ENCODE assay signal across 8 cellular contexts in the genomic region with DNA sequence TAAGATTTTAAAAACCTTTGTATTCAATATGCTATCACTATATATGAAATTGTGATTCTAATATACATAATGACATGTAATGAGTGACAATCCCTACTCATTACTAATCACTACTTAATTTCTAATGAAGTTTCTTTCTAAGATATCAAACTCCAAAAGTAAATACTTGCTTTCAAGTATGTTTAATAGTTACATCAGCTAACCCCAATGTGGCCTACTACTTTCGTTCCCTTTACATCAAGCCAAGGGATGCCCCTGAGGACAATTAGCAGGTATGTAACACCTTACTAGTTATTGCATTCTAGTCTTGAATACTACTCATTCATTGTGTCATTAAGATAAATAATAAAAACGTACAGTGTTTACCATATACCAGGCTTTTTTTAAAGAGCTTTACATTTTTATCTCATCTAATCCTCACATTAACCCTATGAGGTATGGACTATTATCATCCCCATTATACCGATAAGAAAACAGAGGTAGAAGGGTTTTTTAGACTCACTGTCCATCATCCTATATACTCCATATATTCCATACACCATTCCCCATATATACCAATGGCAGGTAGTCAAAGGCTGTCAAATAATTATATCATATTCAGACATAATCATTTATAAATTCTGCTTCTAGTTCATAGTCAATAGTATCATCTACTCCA. TPM values are rescaled to one million over a fixed set of nuclear protein-coding genes. Genes with fewer than 3 reads are reported as not detected.
DNase-seq lines count a peak whose midpoint lies in the region; ATAC-seq, FAIRE-seq and TF ChIP-seq lines count a peak whose summit lies in the region.

No MANE protein-coding gene starts in this region.

- CTCF ChIA-PET in A549 (lab: Yijun Ruan, JAX), result interaction anchor here (0.8 to 7.4 kb wide), 9 partner anchors 9 to 546 kb away, joined by 3 to 60 read pairs (median 3); a partner anchor contains a TSS

- H3K4me2 ChIP-seq in A549, result peak overlapping the region; percentile 79

- intact Hi-C loops in breast epithelium (cut with DNase I; ENCODE audit: low total_unique reads), result no loop called here

- under 1% methylated on average over 3 of the region's 3 CpGs for WGBS in A549 (ENCODE audit: missing lambda C conversion rate)
- 20% methylated on average over 2 of the region's 3 CpGs for WGBS in HUES64

- no peak for FAIRE-seq in A549 (lab: Jason Lieb, UNC)

- H3K4me1 ChIP-seq in A549 (peaks cover 33% of the 10 kb centered on the region), HUES64 (ENCODE audit: insufficient read depth, low read length) (no peaks in the 10 kb centered on the region), breast epithelium (no peaks in the 10 kb centered on the region), mucosa of rectum (ENCODE audit: control insufficient read depth in 2 of 2, insufficient read depth in 2 of 2, low read length in 2 of 2) (peaks cover 7 to 13% of the 10 kb centered on the region in 2 donors)

- TF ChIP-seq CTCF in A549 (IDR thresholded peaks at IDR 0.05), result no peak
- TF ChIP-seq CTCF in breast epithelium (IDR thresholded peaks at IDR 0.05), result no peak

- DNase-seq in A549 (ENCODE audit: low read depth in 1 of 2, low spot score in 1 of 2), result no peak
- no peak for DNase-seq in breast epithelium (ENCODE audit: low spot score in 2 of 2)
- DNase-seq in ecto neural progenitor cell (ENCODE audit: low spot score), result no peak
- DNase-seq in NK-92 (lab: John Stamatoyannopoulos, UW; ENCODE audit: unreplicated experiment), result no peak
- DNase-seq in SW 1271 (lab: John Stamatoyannopoulos, UW), result no peak

- H3K4me3 ChIP-seq in A549 (peak overlapping the region; percentile 94), HUES64 (ENCODE audit: low read length) (peak overlapping the region; percentile 77), breast epithelium (peak overlapping the region; percentile 95 to 99 (median 95)), mucosa of rectum (ENCODE audit: low read length in 2 of 2) (peak overlapping the region; percentile 83 to 99)

- no peak for TF ChIP-seq RAD21 in A549 (conservative IDR thresholded peaks at IDR 0.05 in 1 of 2, IDR thresholded peaks at IDR 0.05 in 1 of 2)

- H3K36me3 ChIP-seq in HUES64 (ENCODE audit: insufficient read depth, low read length), result peaks cover 65% of the 10 kb centered on the region
- H3K36me3 ChIP-seq in breast epithelium, result peaks cover 7% of the 10 kb centered on the region
- peaks cover 18 to 33% of the 10 kb centered on the region in 2 donors for H3K36me3 ChIP-seq in mucosa of rectum (ENCODE audit: control insufficient read depth in 2 of 2, insufficient read depth in 2 of 2, low read length in 2 of 2)

- POLR2A ChIA-PET in A549 (lab: Yijun Ruan, JAX), result interaction anchor here (1.3 to 4.3 kb wide), 2 partner anchors 9 to 10 kb away, joined by 8 to 16 read pairs; no protein-coding TSS in a partner anchor

- H3K27ac ChIP-seq in A549, result peak overlapping the region; percentile 37 to 98; a peak in 1 of 6 replicates
- H3K27ac ChIP-seq in HUES64 (ENCODE audit: low read depth, low read length), result no peak overlapping the region
- H3K27ac ChIP-seq in breast epithelium, result peak overlapping the region in 1 of 2 donors; percentile 100
- no peak overlapping the region for H3K27ac ChIP-seq in mucosa of rectum (ENCODE audit: low read depth in 2 of 2, low read length in 2 of 2)

- TF ChIP-seq POLR2A in A549 (IDR thresholded peaks at IDR 0.05; ENCODE audit: low read length), result no peak
- no peak for TF ChIP-seq POLR2A in breast epithelium (IDR thresholded peaks at IDR 0.05)

- H3K9ac ChIP-seq in HUES64 (ENCODE audit: low read depth, low read length) (peak overlapping the region; percentile 83), mucosa of rectum (ENCODE audit: low read depth in 1 of 2, low read length in 2 of 2) (peak overlapping the region; percentile 69 to 99)

- no peak for TF ChIP-seq EP300 in A549 (IDR thresholded peaks at IDR 0.05)

- H3K27me3 ChIP-seq in HUES64 (ENCODE audit: insufficient read depth, low read length) (no peaks in the 10 kb centered on the region), breast epithelium (no peaks in the 10 kb centered on the region), mucosa of rectum (ENCODE audit: control insufficient read depth in 2 of 2, insufficient read depth in 2 of 2, low read length in 2 of 2) (no peaks in the 10 kb centered on the region)

- ATAC-seq in A549, result no peak
- no peak for ATAC-seq in GM21825 (IDR thresholded peaks at IDR 0.05; ENCODE audit: unreplicated experiment)

- H3K9me3 ChIP-seq in A549 (no peaks in the 10 kb centered on the region), HUES64 (ENCODE audit: insufficient read depth, low read depth, low read length) (no peaks in the 10 kb centered on the region), breast epithelium (no peaks in the 10 kb centered on the region), mucosa of rectum (ENCODE audit: control insufficient read depth in 2 of 2, low read length in 2 of 2) (no peaks in the 10 kb centered on the region)

TF ChIP-seq in A549, 52 proteins besides CTCF, POLR2A, EP300 and RAD21:
- no peak for TF ChIP-seq POLR2AphosphoS2 (conservative IDR thresholded peaks at IDR 0.05; ENCODE audit: low read length)
- no peak for TF ChIP-seq HDAC2 (IDR thresholded peaks at IDR 0.05)
- TF ChIP-seq, protein P1, sequence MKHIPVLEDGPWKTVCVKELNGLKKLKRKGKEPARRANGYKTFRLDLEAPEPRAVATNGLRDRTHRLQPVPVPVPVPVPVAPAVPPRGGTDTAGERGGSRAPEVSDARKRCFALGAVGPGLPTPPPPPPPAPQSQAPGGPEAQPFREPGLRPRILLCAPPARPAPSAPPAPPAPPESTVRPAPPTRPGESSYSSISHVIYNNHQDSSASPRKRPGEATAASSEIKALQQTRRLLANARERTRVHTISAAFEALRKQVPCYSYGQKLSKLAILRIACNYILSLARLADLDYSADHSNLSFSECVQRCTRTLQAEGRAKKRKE (CRISPR knock-in tag; IDR thresholded peaks at IDR 0.05; ENCODE audit: low read depth), result no peak
- no peak for TF ChIP-seq NPAS2 (CRISPR knock-in tag; IDR thresholded peaks at IDR 0.05; ENCODE audit: borderline replicate concordance)
- no peak for TF ChIP-seq ZC3H11A (IDR thresholded peaks at IDR 0.05)
- no peak for TF ChIP-seq RFX5 (IDR thresholded peaks at IDR 0.05)
- TF ChIP-seq, protein P2, sequence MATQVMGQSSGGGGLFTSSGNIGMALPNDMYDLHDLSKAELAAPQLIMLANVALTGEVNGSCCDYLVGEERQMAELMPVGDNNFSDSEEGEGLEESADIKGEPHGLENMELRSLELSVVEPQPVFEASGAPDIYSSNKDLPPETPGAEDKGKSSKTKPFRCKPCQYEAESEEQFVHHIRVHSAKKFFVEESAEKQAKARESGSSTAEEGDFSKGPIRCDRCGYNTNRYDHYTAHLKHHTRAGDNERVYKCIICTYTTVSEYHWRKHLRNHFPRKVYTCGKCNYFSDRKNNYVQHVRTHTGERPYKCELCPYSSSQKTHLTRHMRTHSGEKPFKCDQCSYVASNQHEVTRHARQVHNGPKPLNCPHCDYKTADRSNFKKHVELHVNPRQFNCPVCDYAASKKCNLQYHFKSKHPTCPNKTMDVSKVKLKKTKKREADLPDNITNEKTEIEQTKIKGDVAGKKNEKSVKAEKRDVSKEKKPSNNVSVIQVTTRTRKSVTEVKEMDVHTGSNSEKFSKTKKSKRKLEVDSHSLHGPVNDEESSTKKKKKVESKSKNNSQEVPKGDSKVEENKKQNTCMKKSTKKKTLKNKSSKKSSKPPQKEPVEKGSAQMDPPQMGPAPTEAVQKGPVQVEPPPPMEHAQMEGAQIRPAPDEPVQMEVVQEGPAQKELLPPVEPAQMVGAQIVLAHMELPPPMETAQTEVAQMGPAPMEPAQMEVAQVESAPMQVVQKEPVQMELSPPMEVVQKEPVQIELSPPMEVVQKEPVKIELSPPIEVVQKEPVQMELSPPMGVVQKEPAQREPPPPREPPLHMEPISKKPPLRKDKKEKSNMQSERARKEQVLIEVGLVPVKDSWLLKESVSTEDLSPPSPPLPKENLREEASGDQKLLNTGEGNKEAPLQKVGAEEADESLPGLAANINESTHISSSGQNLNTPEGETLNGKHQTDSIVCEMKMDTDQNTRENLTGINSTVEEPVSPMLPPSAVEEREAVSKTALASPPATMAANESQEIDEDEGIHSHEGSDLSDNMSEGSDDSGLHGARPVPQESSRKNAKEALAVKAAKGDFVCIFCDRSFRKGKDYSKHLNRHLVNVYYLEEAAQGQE (IDR thresholded peaks at IDR 0.05), result no peak
- no peak for TF ChIP-seq TP53 (CRISPR knock-in tag; IDR thresholded peaks at IDR 0.05)
- TF ChIP-seq NR3C1 (IDR thresholded peaks at IDR 0.05), result no peak

RNA-seq across cellular contexts. Expression of a gene that starts 4.2 kb away (rescaled TPM):
- polyA plus RNA-seq in A549 (2011; rRNA removed) (49.1 and 51.9 TPM in 2 replicates), A549 (2017; fragmentation: RNase III; extraction: RNeasy Plus Mini Kit Qiagen cat#74134 plus additional on column Dnase treatment) (26.9 to 27.8 TPM (median 27.2 TPM) in 3 replicates)
- polyA plus RNA-seq in A549 (2012; cell fraction: cytosol; rRNA removed), result 18.5 and 22.6 TPM in 2 replicates
- 17.7 and 22.8 TPM in 2 replicates for polyA plus RNA-seq in A549 (2012; cell fraction: nucleus; rRNA removed)
- polyA minus RNA-seq in A549 (2011; rRNA and poly(A)+ RNA removed), result 52.6 and 57.4 TPM in 2 replicates
- polyA plus RNA-seq in HUES64 (2013, experiment 1 of 2), result 19.8 TPM
- polyA plus RNA-seq in HUES64 (2013, experiment 2 of 2), result 21.0 TPM
- total RNA-seq in breast epithelium, result 10 to 100 TPM; 47.5 to 91.6 (median 53.3) TPM

RNA-seq across cellular contexts. Expression of a gene that starts 47.7 kb away (rescaled TPM):
- 13.0 and 16.4 TPM in 2 replicates for polyA plus RNA-seq in A549 (2011; rRNA removed)
- polyA plus RNA-seq in A549 (2012; cell fraction: cytosol; rRNA removed), result 12.1 and 14.8 TPM in 2 replicates
- 54.7 and 55.1 TPM in 2 replicates for polyA plus RNA-seq in A549 (2012; cell fraction: nucleus; rRNA removed)
- polyA plus RNA-seq in A549 (2017; fragmentation: RNase III; extraction: RNeasy Plus Mini Kit Qiagen cat#74134 plus additional on column Dnase treatment), result 17.9 to 26.2 TPM (median 23.4 TPM) in 3 replicates
- polyA minus RNA-seq in A549 (2011; rRNA and poly(A)+ RNA removed), result 12.4 and 13.0 TPM in 2 replicates
- polyA plus RNA-seq in HUES64 (2013, experiment 1 of 2), result 5.4 TPM
- 6.1 TPM for polyA plus RNA-seq in HUES64 (2013, experiment 2 of 2)
- 10 to 100 TPM in 2 of 3 donors, 1 to 10 TPM in 1; 1.4 to 34.0 (median 17.7) TPM for total RNA-seq in breast epithelium

Comparison
In these comparisons a context has a peak if more than half of its experiments do, and no peak if none do; other contexts are left out.
1. H3K27ac ChIP-seq: peak in A549 (2 of 2); none in HUES64 (single experiment) and mucosa of rectum (0 of 2).
2. Peak in every context shown above with its lines, with median percentiles within 50 percentile points of each other: H3K4me3 ChIP-seq.